ENCODE assay signal across 1 cellular context in genomic region chr15:93270937-93271472, GRCh38.
TF ChIP-seq lines count a peak whose summit lies in the region.

No MANE protein-coding gene starts in this region.

TF ChIP-seq in H1, 55 proteins besides CTCF, POLR2A, EP300 and RAD21:
- TF ChIP-seq ATF3 (IDR thresholded peaks at IDR 0.05; ENCODE audit: insufficient read depth, low read depth, low read length) (no peak), ASH2L (IDR thresholded peaks at IDR 0.05; ENCODE audit: low read length) (peak; percentile 56), RNF2 (IDR thresholded peaks at IDR 0.05; ENCODE audit: borderline replicate concordance, low read depth, low read length, missing control alignments, poor library complexity, severe bottlenecking) (no peak)
